ENCODE assay signal across 1 cellular context in the genomic region with DNA sequence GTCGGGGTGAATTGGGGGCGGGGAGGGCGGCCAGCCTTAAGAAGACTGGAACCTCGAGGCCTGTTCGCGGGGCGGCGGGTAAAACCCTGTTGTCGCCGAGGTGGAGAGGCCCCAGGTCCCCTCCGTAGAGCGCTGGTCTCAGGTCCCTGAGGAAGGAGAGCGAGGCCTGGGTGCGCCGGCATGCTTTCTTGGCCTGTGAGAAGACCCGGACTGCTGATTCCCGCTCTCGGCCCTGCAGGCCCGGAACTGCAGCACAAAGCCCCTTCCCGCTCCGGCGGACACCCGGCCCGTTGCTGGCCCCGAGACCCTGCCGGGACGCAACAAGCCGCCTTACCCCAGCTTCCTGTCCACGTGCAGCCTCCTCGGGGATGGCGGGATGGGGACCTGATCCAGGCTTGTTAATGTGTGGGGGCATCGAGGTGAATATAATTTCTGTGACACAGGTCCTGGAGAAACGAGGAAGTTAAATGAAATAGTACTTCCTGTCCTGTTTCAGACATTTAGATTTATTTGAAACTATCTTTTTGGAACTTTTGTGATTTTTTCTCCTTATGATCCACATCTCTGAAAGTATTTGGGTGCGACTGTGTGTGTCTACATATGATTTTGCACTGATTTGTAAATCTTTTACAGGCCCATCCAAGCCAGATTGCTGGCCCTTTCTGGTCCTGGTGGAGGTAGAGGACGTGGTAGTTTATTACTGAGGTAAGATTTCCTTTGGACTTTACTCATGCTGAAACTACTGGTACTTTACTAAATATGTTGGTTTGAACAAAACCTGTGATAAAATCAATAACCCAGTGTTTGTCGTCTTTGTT.
TF ChIP-seq lines count a peak whose summit lies in the region.

No MANE protein-coding gene starts in this region.

TF ChIP-seq in HepG2, 621 proteins besides CTCF, POLR2A, EP300 and RAD21 (continued from another document and continues in another):
- TF ChIP-seq RNF2 (conservative IDR thresholded peaks at IDR 0.05; ENCODE audit: low read depth) (peak; percentile 85), BRCA1 (CRISPR knock-in tag; IDR thresholded peaks at IDR 0.05) (no peak; the same call in 1 of the 2 replicates), ISL2 (CRISPR knock-in tag; IDR thresholded peaks at IDR 0.05) (peak; percentile 48), SPEN (CRISPR knock-in tag; IDR thresholded peaks at IDR 0.05; ENCODE audit: low read depth) (peak; percentile 70), KDM4B (CRISPR knock-in tag; IDR thresholded peaks at IDR 0.05) (no peak; the same call in 1 of the 2 replicates), ZNF629 (CRISPR knock-in tag; conservative IDR thresholded peaks at IDR 0.05) (0 out of 2 replicates have a peak, but pooled peaks have one; percentile 10), KLF13 (CRISPR knock-in tag; IDR thresholded peaks at IDR 0.05) (peak; percentile 95; the same call in 1 of the 2 replicates), ZNF337 (CRISPR knock-in tag; IDR thresholded peaks at IDR 0.05; ENCODE audit: borderline replicate concordance, low read depth) (0 out of 2 replicates have a peak, but pooled peaks have one; percentile 56), ZNF605 (CRISPR knock-in tag; IDR thresholded peaks at IDR 0.05) (peak; percentile 20; the same call in 1 of the 2 replicates), ZNF672 (CRISPR knock-in tag; IDR thresholded peaks at IDR 0.05) (no peak), MTF1 (CRISPR knock-in tag; IDR thresholded peaks at IDR 0.05) (no peak; the same call in 1 of the 2 replicates), MAZ (IDR thresholded peaks at IDR 0.05; ENCODE audit: borderline replicate concordance, low read depth, low read length) (no peak), MAZ (CRISPR knock-in tag; IDR thresholded peaks at IDR 0.05; ENCODE audit: low read depth) (0 out of 2 replicates have a peak, but pooled peaks have one; percentile 6), ZNF138 (CRISPR knock-in tag; IDR thresholded peaks at IDR 0.05; ENCODE audit: low read depth) (no peak; the same call in none of the 2 replicates), FOXA3 (CRISPR knock-in tag; IDR thresholded peaks at IDR 0.05) (no peak; the same call in 1 of the 2 replicates), MXD4 (CRISPR knock-in tag; IDR thresholded peaks at IDR 0.05) (peak; percentile 94), ZNF331 (CRISPR knock-in tag; IDR thresholded peaks at IDR 0.05) (0 out of 2 replicates have a peak, but pooled peaks have one; percentile 32), ZNF773 (CRISPR knock-in tag; IDR thresholded peaks at IDR 0.05; ENCODE audit: borderline replicate concordance) (peak; percentile 88), RBFOX2 (IDR thresholded peaks at IDR 0.05; ENCODE audit: low read depth, low read length) (peak; percentile 90), ZNF451 (CRISPR knock-in tag; IDR thresholded peaks at IDR 0.05) (peak; percentile 69; the same call in 1 of the 2 replicates), ZNF547 (CRISPR knock-in tag; IDR thresholded peaks at IDR 0.05) (peak; percentile 93; the same call in 1 of the 2 replicates), NRL (CRISPR knock-in tag; IDR thresholded peaks at IDR 0.05; ENCODE audit: borderline replicate concordance) (peak; percentile 99), ZNF615 (CRISPR knock-in tag; IDR thresholded peaks at IDR 0.05; ENCODE audit: borderline replicate concordance) (0 out of 2 replicates have a peak, but pooled peaks have one; percentile 74), SALL1 (CRISPR knock-in tag; IDR thresholded peaks at IDR 0.05) (no peak), ZBTB3 (CRISPR knock-in tag; IDR thresholded peaks at IDR 0.05; ENCODE audit: borderline replicate concordance, low read depth) (peak; percentile 78), ZNF83 (CRISPR knock-in tag; IDR thresholded peaks at IDR 0.05; ENCODE audit: borderline replicate concordance) (peak; percentile 98; the same call in 1 of the 2 replicates)
- TF ChIP-seq, protein P1, sequence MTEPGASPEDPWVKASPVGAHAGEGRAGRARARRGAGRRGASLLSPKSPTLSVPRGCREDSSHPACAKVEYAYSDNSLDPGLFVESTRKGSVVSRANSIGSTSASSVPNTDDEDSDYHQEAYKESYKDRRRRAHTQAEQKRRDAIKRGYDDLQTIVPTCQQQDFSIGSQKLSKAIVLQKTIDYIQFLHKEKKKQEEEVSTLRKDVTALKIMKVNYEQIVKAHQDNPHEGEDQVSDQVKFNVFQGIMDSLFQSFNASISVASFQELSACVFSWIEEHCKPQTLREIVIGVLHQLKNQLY (CRISPR knock-in tag; IDR thresholded peaks at IDR 0.05) = no peak
- TF ChIP-seq, protein P2, sequence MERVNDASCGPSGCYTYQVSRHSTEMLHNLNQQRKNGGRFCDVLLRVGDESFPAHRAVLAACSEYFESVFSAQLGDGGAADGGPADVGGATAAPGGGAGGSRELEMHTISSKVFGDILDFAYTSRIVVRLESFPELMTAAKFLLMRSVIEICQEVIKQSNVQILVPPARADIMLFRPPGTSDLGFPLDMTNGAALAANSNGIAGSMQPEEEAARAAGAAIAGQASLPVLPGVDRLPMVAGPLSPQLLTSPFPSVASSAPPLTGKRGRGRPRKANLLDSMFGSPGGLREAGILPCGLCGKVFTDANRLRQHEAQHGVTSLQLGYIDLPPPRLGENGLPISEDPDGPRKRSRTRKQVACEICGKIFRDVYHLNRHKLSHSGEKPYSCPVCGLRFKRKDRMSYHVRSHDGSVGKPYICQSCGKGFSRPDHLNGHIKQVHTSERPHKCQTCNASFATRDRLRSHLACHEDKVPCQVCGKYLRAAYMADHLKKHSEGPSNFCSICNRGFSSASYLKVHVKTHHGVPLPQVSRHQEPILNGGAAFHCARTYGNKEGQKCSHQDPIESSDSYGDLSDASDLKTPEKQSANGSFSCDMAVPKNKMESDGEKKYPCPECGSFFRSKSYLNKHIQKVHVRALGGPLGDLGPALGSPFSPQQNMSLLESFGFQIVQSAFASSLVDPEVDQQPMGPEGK (CRISPR knock-in tag; IDR thresholded peaks at IDR 0.05) = peak; percentile 26; the same call in 1 of the 2 replicates
- TF ChIP-seq, protein P3, sequence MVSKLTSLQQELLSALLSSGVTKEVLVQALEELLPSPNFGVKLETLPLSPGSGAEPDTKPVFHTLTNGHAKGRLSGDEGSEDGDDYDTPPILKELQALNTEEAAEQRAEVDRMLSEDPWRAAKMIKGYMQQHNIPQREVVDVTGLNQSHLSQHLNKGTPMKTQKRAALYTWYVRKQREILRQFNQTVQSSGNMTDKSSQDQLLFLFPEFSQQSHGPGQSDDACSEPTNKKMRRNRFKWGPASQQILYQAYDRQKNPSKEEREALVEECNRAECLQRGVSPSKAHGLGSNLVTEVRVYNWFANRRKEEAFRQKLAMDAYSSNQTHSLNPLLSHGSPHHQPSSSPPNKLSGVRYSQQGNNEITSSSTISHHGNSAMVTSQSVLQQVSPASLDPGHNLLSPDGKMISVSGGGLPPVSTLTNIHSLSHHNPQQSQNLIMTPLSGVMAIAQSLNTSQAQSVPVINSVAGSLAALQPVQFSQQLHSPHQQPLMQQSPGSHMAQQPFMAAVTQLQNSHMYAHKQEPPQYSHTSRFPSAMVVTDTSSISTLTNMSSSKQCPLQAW (CRISPR knock-in tag; IDR thresholded peaks at IDR 0.05) = no peak
- TF ChIP-seq, protein P4, sequence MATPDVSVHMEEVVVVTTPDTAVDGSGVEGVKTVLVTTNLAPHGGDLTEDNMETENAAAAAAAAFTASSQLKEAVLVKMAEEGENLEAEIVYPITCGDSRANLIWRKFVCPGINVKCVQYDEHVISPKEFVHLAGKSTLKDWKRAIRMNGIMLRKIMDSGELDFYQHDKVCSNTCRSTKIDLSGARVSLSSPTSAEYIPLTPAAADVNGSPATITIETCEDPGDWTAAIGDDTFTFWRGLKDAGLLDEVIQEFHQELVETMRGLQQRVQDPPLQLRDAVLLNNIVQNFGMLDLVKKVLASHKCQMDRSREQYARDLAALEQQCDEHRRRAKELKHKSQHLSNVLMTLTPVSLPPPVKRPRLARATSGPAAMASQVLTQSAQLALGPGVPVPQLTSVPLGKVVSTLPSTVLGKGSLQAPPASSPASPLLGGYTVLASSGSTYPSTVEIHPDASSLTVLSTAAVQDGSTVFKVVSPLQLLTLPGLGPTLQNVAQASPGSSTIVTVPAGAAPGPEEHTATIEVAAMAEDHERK (CRISPR knock-in tag; IDR thresholded peaks at IDR 0.05; ENCODE audit: low read depth) = no peak
- TF ChIP-seq, protein P5, sequence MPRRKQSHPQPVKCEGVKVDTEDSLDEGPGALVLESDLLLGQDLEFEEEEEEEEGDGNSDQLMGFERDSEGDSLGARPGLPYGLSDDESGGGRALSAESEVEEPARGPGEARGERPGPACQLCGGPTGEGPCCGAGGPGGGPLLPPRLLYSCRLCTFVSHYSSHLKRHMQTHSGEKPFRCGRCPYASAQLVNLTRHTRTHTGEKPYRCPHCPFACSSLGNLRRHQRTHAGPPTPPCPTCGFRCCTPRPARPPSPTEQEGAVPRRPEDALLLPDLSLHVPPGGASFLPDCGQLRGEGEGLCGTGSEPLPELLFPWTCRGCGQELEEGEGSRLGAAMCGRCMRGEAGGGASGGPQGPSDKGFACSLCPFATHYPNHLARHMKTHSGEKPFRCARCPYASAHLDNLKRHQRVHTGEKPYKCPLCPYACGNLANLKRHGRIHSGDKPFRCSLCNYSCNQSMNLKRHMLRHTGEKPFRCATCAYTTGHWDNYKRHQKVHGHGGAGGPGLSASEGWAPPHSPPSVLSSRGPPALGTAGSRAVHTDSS (CRISPR knock-in tag; conservative IDR thresholded peaks at IDR 0.05) = no peak
- TF ChIP-seq, protein P6, sequence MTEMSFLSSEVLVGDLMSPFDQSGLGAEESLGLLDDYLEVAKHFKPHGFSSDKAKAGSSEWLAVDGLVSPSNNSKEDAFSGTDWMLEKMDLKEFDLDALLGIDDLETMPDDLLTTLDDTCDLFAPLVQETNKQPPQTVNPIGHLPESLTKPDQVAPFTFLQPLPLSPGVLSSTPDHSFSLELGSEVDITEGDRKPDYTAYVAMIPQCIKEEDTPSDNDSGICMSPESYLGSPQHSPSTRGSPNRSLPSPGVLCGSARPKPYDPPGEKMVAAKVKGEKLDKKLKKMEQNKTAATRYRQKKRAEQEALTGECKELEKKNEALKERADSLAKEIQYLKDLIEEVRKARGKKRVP (CRISPR knock-in tag; IDR thresholded peaks at IDR 0.05) = no peak
- TF ChIP-seq, protein P7, sequence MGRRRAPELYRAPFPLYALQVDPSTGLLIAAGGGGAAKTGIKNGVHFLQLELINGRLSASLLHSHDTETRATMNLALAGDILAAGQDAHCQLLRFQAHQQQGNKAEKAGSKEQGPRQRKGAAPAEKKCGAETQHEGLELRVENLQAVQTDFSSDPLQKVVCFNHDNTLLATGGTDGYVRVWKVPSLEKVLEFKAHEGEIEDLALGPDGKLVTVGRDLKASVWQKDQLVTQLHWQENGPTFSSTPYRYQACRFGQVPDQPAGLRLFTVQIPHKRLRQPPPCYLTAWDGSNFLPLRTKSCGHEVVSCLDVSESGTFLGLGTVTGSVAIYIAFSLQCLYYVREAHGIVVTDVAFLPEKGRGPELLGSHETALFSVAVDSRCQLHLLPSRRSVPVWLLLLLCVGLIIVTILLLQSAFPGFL (CRISPR knock-in tag; IDR thresholded peaks at IDR 0.05) = 0 out of 2 replicates have a peak, but pooled peaks have one; percentile 63
- TF ChIP-seq, protein P8, sequence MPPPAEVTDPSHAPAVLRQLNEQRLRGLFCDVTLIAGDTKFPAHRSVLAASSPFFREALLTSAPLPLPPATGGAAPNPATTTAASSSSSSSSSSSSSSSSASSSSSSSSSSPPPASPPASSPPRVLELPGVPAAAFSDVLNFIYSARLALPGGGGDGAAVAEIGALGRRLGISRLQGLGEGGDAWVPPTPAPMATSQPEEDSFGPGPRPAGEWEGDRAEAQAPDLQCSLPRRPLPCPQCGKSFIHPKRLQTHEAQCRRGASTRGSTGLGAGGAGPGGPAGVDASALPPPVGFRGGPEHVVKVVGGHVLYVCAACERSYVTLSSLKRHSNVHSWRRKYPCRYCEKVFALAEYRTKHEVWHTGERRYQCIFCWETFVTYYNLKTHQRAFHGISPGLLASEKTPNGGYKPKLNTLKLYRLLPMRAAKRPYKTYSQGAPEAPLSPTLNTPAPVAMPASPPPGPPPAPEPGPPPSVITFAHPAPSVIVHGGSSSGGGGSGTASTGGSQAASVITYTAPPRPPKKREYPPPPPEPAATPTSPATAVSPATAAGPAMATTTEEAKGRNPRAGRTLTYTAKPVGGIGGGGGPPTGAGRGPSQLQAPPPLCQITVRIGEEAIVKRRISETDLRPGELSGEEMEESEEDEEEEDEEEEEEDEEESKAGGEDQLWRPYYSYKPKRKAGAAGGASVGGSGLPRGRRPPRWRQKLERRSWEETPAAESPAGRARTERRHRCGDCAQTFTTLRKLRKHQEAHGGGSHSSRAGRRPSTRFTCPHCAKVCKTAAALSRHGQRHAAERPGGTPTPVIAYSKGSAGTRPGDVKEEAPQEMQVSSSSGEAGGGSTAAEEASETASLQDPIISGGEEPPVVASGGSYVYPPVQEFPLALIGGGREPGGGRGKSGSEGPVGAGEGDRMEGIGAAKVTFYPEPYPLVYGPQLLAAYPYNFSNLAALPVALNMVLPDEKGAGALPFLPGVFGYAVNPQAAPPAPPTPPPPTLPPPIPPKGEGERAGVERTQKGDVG (CRISPR knock-in tag; IDR thresholded peaks at IDR 0.05; ENCODE audit: borderline replicate concordance) = peak; percentile 85; the same call in 1 of the 2 replicates
- TF ChIP-seq, protein P9, sequence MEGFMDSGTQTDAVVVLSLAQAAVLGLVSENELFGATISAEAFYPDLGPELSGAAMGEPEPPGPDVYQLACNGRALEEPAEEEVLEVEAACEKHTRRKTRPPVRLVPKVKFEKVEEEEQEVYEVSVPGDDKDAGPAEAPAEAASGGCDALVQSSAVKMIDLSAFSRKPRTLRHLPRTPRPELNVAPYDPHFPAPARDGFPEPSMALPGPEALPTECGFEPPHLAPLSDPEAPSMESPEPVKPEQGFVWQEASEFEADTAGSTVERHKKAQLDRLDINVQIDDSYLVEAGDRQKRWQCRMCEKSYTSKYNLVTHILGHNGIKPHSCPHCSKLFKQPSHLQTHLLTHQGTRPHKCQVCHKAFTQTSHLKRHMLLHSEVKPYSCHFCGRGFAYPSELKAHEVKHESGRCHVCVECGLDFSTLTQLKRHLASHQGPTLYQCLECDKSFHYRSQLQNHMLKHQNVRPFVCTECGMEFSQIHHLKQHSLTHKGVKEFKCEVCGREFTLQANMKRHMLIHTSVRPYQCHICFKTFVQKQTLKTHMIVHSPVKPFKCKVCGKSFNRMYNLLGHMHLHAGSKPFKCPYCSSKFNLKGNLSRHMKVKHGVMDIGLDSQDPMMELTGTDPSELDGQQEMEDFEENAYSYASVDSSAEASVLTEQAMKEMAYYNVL (CRISPR knock-in tag; IDR thresholded peaks at IDR 0.05; ENCODE audit: borderline replicate concordance) = peak; percentile 74
- TF ChIP-seq, protein P10, sequence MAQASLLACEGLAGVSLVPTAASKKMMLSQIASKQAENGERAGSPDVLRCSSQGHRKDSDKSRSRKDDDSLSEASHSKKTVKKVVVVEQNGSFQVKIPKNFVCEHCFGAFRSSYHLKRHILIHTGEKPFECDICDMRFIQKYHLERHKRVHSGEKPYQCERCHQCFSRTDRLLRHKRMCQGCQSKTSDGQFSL (CRISPR knock-in tag; IDR thresholded peaks at IDR 0.05) = 0 out of 2 replicates have a peak, but pooled peaks have one; percentile 32
- TF ChIP-seq, protein P11, sequence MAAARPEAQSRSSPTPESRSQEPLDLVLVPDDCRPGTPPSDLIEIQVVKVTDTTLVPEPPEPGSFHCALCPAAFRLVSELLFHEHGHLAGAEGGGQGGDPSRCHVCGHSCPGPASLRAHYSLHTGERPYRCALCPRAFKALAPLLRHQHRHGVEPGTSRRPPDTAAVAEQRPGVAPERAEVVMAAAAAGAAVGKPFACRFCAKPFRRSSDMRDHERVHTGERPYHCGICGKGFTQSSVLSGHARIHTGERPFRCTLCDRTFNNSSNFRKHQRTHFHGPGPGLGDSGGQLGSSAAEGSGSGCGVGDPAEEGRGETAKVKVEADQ (CRISPR knock-in tag; IDR thresholded peaks at IDR 0.05; ENCODE audit: borderline replicate concordance) = peak; percentile 93
- TF ChIP-seq, protein P12, sequence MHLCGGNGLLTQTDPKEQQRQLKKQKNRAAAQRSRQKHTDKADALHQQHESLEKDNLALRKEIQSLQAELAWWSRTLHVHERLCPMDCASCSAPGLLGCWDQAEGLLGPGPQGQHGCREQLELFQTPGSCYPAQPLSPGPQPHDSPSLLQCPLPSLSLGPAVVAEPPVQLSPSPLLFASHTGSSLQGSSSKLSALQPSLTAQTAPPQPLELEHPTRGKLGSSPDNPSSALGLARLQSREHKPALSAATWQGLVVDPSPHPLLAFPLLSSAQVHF (CRISPR knock-in tag; IDR thresholded peaks at IDR 0.05) = no peak
